ENCODE assay signal across 12 cellular contexts in genomic region chr4:1039493-1040343, GRCh38. TPM values are rescaled to one million over a fixed set of nuclear protein-coding genes. Genes with fewer than 3 reads are reported as not detected.
DNase-seq lines count a peak whose midpoint lies in the region; ATAC-seq and TF ChIP-seq lines count a peak whose summit lies in the region.
"Had no signal": no experiment of that assay in that cellular context is flagged by ENCODE, and none has a peak within 500 bp of the region (broad histone marks: within the 10 kb centered on the region; RNA-seq: fewer than 3 reads in every experiment).

No MANE protein-coding gene starts in this region.

- H3K4me1 ChIP-seq in GM23338 (ENCODE audit: insufficient read depth) (no peaks in the 10 kb centered on the region), cardiac muscle cell (ENCODE audit: low read depth) (peaks cover 3% of the 10 kb centered on the region), sigmoid colon (peaks cover 4 to 39% (median 32%) of the 10 kb centered on the region in 4 donors)

- H3K9me3 ChIP-seq in cardiac muscle cell (ENCODE audit: low read depth) (no peaks in the 10 kb centered on the region), sigmoid colon (no peaks in the 10 kb centered on the region)

- no peak overlapping the region for H3K4me3 ChIP-seq in GM23338
- H3K4me3 ChIP-seq in cardiac muscle cell: no peak overlapping the region
- H3K4me3 ChIP-seq in sigmoid colon: no peak overlapping the region

- TF ChIP-seq CTCF in GM23338 (conservative IDR thresholded peaks at IDR 0.05; ENCODE audit: low read depth in 2 of 2): no peak
- TF ChIP-seq CTCF in WTC11 (IDR thresholded peaks at IDR 0.05): no peak
- no peak for TF ChIP-seq CTCF in cardiac muscle cell (IDR thresholded peaks at IDR 0.05; ENCODE audit: low read depth, low read length)
- TF ChIP-seq CTCF in sigmoid colon (IDR thresholded peaks at IDR 0.05): no peak

- TF ChIP-seq EP300 in sigmoid colon (IDR thresholded peaks at IDR 0.05): no peak

- H3K9me2 ChIP-seq in GM23338 (ENCODE audit: insufficient read depth): no peaks in the 10 kb centered on the region

- H3K4me3 Mint-ChIP-seq in GM23338 (no peak overlapping the region), WTC11 (no peak overlapping the region)
- no peak overlapping the region for H3K4me3 Mint-ChIP-seq in activated CD4-positive, alpha-beta memory T cell treated with anti-CD3 and anti-CD28 coated beads, Interleukin-2, amount 10 ng/mL, durations not matched to agents 7 days and 5 days
- H3K4me3 Mint-ChIP-seq: activated CD4-positive, alpha-beta T cell treated with anti-CD3 and anti-CD28 coated beads for 36 hours had no signal

- H3K36me3 ChIP-seq in GM23338 (ENCODE audit: insufficient read depth): no peaks in the 10 kb centered on the region
- H3K36me3 ChIP-seq in cardiac muscle cell: no peaks in the 10 kb centered on the region
- no peaks in the 10 kb centered on the region for H3K36me3 ChIP-seq in sigmoid colon

- POLR2A ChIA-PET in WTC11 (lab: Charles Lee): no interaction called here
- POLR2A ChIA-PET in activated CD4-positive, alpha-beta memory T cell treated with anti-CD3 and anti-CD28 coated beads, Interleukin-2, amount 10 ng/mL, durations not matched to agents 7 days and 5 days (lab: Charles Lee): no interaction called here

- DNase-seq in GM23338 (ENCODE audit: low spot score): no peak
- peak; percentile 56 for DNase-seq in WTC11 (ENCODE audit: low spot score)
- peak; percentile 55 to 64 for DNase-seq in cardiac muscle cell (ENCODE audit: low read depth in 1 of 2, low spot score in 1 of 2)
- peak; percentile 83 for DNase-seq in sigmoid colon
- DNase-seq in NCI-H146 (lab: John Stamatoyannopoulos, UW): no peak
- DNase-seq in activated CD4-positive, alpha-beta memory T cell treated with anti-CD3 and anti-CD28 coated beads, Interleukin-2, amount 10 ng/mL, durations not matched to agents 7 days and 5 days: no peak
- DNase-seq: activated CD4-positive, alpha-beta T cell treated with anti-CD3 and anti-CD28 coated beads for 36 hours; anterior cingulate cortex; MM.1S had no signal

- CTCF ChIA-PET in WTC11 (lab: Charles Lee): interaction anchor here (1.3 kb wide), 1 partner anchor 16 kb away, joined by 3 read pairs; no protein-coding TSS in a partner anchor
- CTCF ChIA-PET in activated CD4-positive, alpha-beta memory T cell treated with anti-CD3 and anti-CD28 coated beads, Interleukin-2, amount 10 ng/mL, durations not matched to agents 7 days and 5 days (lab: Charles Lee): no interaction called here

- no peaks in the 10 kb centered on the region for H3K36me3 Mint-ChIP-seq in GM23338 (ENCODE audit: low read depth)
- no peaks in the 10 kb centered on the region for H3K36me3 Mint-ChIP-seq in WTC11
- no peaks in the 10 kb centered on the region for H3K36me3 Mint-ChIP-seq in activated CD4-positive, alpha-beta memory T cell treated with anti-CD3 and anti-CD28 coated beads, Interleukin-2, amount 10 ng/mL, durations not matched to agents 7 days and 5 days (ENCODE audit: low read depth)

- peaks cover 13% of the 10 kb centered on the region for H3K4me1 Mint-ChIP-seq in GM23338
- H3K4me1 Mint-ChIP-seq in WTC11: 0 out of 2 replicates have a peak, but pooled peaks cover 3% of the 10 kb centered on the region
- no peaks in the 10 kb centered on the region for H3K4me1 Mint-ChIP-seq in activated CD4-positive, alpha-beta memory T cell treated with anti-CD3 and anti-CD28 coated beads, Interleukin-2, amount 10 ng/mL, durations not matched to agents 7 days and 5 days
- H3K4me1 Mint-ChIP-seq: activated CD4-positive, alpha-beta T cell treated with anti-CD3 and anti-CD28 coated beads for 36 hours had no signal

- no peaks in the 10 kb centered on the region for H3K27me3 ChIP-seq in GM23338 (ENCODE audit: insufficient read depth)
- H3K27me3 ChIP-seq in cardiac muscle cell: peaks cover 4% of the 10 kb centered on the region
- H3K27me3 ChIP-seq in sigmoid colon: peaks cover 13 to 57% (median 32%) of the 10 kb centered on the region in 3 donors

- H3K9me3 Mint-ChIP-seq in GM23338 (no peaks in the 10 kb centered on the region), WTC11 (no peaks in the 10 kb centered on the region)
- H3K9me3 Mint-ChIP-seq in activated CD4-positive, alpha-beta memory T cell treated with anti-CD3 and anti-CD28 coated beads, Interleukin-2, amount 10 ng/mL, durations not matched to agents 7 days and 5 days: peaks cover 3% of the 10 kb centered on the region

- H3F3A ChIP-seq in GM23338 (replicated peaks; ENCODE audit: low read depth): no peaks in the 10 kb centered on the region

- ATAC-seq in GM23338: peak; percentile 55
- peak; percentile 64 for ATAC-seq in WTC11
- no peak for ATAC-seq in GM21619 (IDR thresholded peaks at IDR 0.05; ENCODE audit: unreplicated experiment)
- ATAC-seq in HG03095 (IDR thresholded peaks at IDR 0.05; ENCODE audit: unreplicated experiment): no peak
- ATAC-seq: activated CD4-positive, alpha-beta T cell treated with anti-CD3 and anti-CD28 coated beads for 36 hours had no signal

- no peaks in the 10 kb centered on the region for H3K79me2 ChIP-seq in GM23338 (replicated peaks; ENCODE audit: insufficient read depth)

- 36 to 70% methylated on average over 20 of the region's 20 CpGs for WGBS in sigmoid colon, 2 donors

- H3K27ac Mint-ChIP-seq in GM23338 (no peak overlapping the region), WTC11 (no peak overlapping the region)
- no peak overlapping the region for H3K27ac Mint-ChIP-seq in activated CD4-positive, alpha-beta memory T cell treated with anti-CD3 and anti-CD28 coated beads, Interleukin-2, amount 10 ng/mL, durations not matched to agents 7 days and 5 days
- H3K27ac Mint-ChIP-seq: activated CD4-positive, alpha-beta T cell treated with anti-CD3 and anti-CD28 coated beads for 36 hours had no signal

- H3K27me3 Mint-ChIP-seq in GM23338 (ENCODE audit: insufficient read depth, low read depth, poor library complexity) (peaks cover 10% of the 10 kb centered on the region), WTC11 (ENCODE audit: low read depth) (no peaks in the 10 kb centered on the region)
- H3K27me3 Mint-ChIP-seq in activated CD4-positive, alpha-beta memory T cell treated with anti-CD3 and anti-CD28 coated beads, Interleukin-2, amount 10 ng/mL, durations not matched to agents 7 days and 5 days: no peaks in the 10 kb centered on the region

- no peaks in the 10 kb centered on the region for H4K20me1 ChIP-seq in GM23338 (replicated peaks; ENCODE audit: insufficient read depth)

- no peak overlapping the region for H3K27ac ChIP-seq in GM23338 (ENCODE audit: low read depth)
- no peak overlapping the region for H3K27ac ChIP-seq in cardiac muscle cell
- H3K27ac ChIP-seq in sigmoid colon: peak overlapping the region in 3 of 4 donors; percentile 23 to 60 (median 25)

- H3K4me2 ChIP-seq in GM23338: no peak overlapping the region

- intact Hi-C loops in sigmoid colon (cut with DNase I): no loop called here

- no peak for TF ChIP-seq POLR2A in sigmoid colon (IDR thresholded peaks at IDR 0.05)

- no peak overlapping the region for H2AFZ ChIP-seq in GM23338

TF ChIP-seq in GM23338, 12 proteins besides CTCF, POLR2A, EP300 and RAD21 (continues in another document):
- no peak for TF ChIP-seq POLR2AphosphoS5 (IDR thresholded peaks at IDR 0.05; ENCODE audit: low read depth)

TF ChIP-seq in WTC11, 78 proteins besides CTCF, POLR2A, EP300 and RAD21 (continues in another document):
- TF ChIP-seq USF1 (CRISPR knock-in tag; IDR thresholded peaks at IDR 0.05) (no peak), SP1 (CRISPR knock-in tag; conservative IDR thresholded peaks at IDR 0.05) (no peak), ZNF263 (CRISPR knock-in tag; IDR thresholded peaks at IDR 0.05; ENCODE audit: low read depth) (no peak)

RNA-seq across cellular contexts. Expression of gene FGFRL1, which starts 28.3 kb away (rescaled TPM):
- 28.6 and 35.8 TPM in 2 replicates for total RNA-seq in GM23338 (2014; rRNA removed; shearing (Covaris generic))
- polyA plus RNA-seq in GM23338 (2016; fragmentation: Nextera tagmentation; extraction: Ambion mirVana): 7.0 and 7.3 TPM in 2 replicates
- 25.9 to 30.6 TPM (median 27.3 TPM) in 3 replicates for total RNA-seq in WTC11 (2021)
- total RNA-seq in cardiac muscle cell: 32.7 and 40.7 TPM in 2 replicates
- polyA plus RNA-seq in cardiac muscle cell: 18.7 and 22.9 TPM in 2 replicates
- total RNA-seq in sigmoid colon: 10 to 100 TPM in 1 of 4 donors, 1 to 10 TPM in 3; 6.1 to 10.0 (median 8.0) TPM
- polyA plus RNA-seq in sigmoid colon: 10 to 100 TPM in 1 of 3 donors, 1 to 10 TPM in 2; 1.2 to 12.1 (median 3.0) TPM
- 1 to 10 TPM; 7.1 to 8.9 TPM for total RNA-seq in activated CD4-positive, alpha-beta memory T cell treated with anti-CD3 and anti-CD28 coated beads, Interleukin-2, amount 10 ng/mL, durations not matched to agents 7 days and 5 days

RNA-seq across cellular contexts. Expression of gene SLC26A1, which starts 46.5 kb away (rescaled TPM):
- 0.10 and 0.16 TPM in 2 replicates for total RNA-seq in GM23338 (2014; rRNA removed; shearing (Covaris generic))
- polyA plus RNA-seq in GM23338 (2016; fragmentation: Nextera tagmentation; extraction: Ambion mirVana): 0.07 and 0.27 TPM in 2 replicates
- total RNA-seq in WTC11 (2021): 0.14 to 0.85 TPM (median 0.25 TPM) in 3 replicates
- 0.25 and 0.77 TPM in 2 replicates for total RNA-seq in cardiac muscle cell
- polyA plus RNA-seq in cardiac muscle cell: 2.8 and 6.3 TPM in 2 replicates
- not detected for total RNA-seq in sigmoid colon
- 1 to 10 TPM in 1 of 3 donors, not detected in 2; 1.1 TPM for polyA plus RNA-seq in sigmoid colon
- under 1 TPM in 1 of 2 experiments, not detected in 1; 0.20 TPM for total RNA-seq in activated CD4-positive, alpha-beta memory T cell treated with anti-CD3 and anti-CD28 coated beads, Interleukin-2, amount 10 ng/mL, durations not matched to agents 7 days and 5 days
- total RNA-seq: skeletal muscle tissue had no signal

RNA-seq across cellular contexts. Expression of gene IDUA, which starts 52.9 kb away (rescaled TPM):
- 0.62 and 6.1 TPM in 2 replicates for total RNA-seq in GM23338 (2014; rRNA removed; shearing (Covaris generic))
- polyA plus RNA-seq in GM23338 (2016; fragmentation: Nextera tagmentation; extraction: Ambion mirVana) (0.80 and 1.3 TPM in 2 replicates), cardiac muscle cell (29.9 and 34.0 TPM in 2 replicates), sigmoid colon (10 to 100 TPM in 1 of 3 donors, 1 to 10 TPM in 2; 1.2 to 13.3 (median 4.2) TPM)
- total RNA-seq in WTC11 (2021) (8.5 to 9.7 TPM (median 8.7 TPM) in 3 replicates), cardiac muscle cell (13.0 and 14.9 TPM in 2 replicates), sigmoid colon (10 to 100 TPM in 1 of 4 donors, 1 to 10 TPM in 3; 7.1 to 15.2 (median 7.6) TPM)
- 10 to 100 TPM; 18.8 to 19.0 TPM for total RNA-seq in activated CD4-positive, alpha-beta memory T cell treated with anti-CD3 and anti-CD28 coated beads, Interleukin-2, amount 10 ng/mL, durations not matched to agents 7 days and 5 days

Comparison
In these comparisons a context has a peak if more than half of its experiments do, and no peak if none do; other contexts are left out.
1. ATAC-seq: peak in GM23338 (single experiment) and WTC11 (single experiment); none in GM21619 (single experiment) and HG03095 (single experiment).
2. DNase-seq: peak in WTC11 (single experiment), cardiac muscle cell (2 of 2) and sigmoid colon (single experiment); none in GM23338 (single experiment), NCI-H146 (single experiment) and activated CD4-positive, alpha-beta memory T cell treated with anti-CD3 and anti-CD28 coated beads, Interleukin-2, amount 10 ng/mL, durations not matched to agents 7 days and 5 days (single experiment).
3. H3K27ac ChIP-seq: peak in sigmoid colon (3 of 4); none in GM23338 (single experiment) and cardiac muscle cell (single experiment).